Comparison of ENCODE assay signal across 31 cellular contexts in genomic region chr6:35521235-35521634, GRCh38. TPM values are rescaled to one million over a fixed set of nuclear protein-coding genes. Genes with fewer than 3 reads are reported as not detected.
"Had no signal": no experiment of that assay in that cellular context is flagged by ENCODE, and none has a peak within 500 bp of the region (broad histone marks: within the 10 kb centered on the region; RNA-seq: fewer than 3 reads in every experiment).

No MANE protein-coding gene starts in this region.

- H3K9me3 Mint-ChIP-seq: memory B cell; mesothelial cell of epicardium; naive B cell; nephron progenitor cell; stimulated activated memory B cell treated with anti-CD40 and anti-IgM and Interleukin-4, amounts not matched to agents 10 μg/mL and 1 μg/mL and 100 μg/mL, for 72 hours; stimulated activated naive CD8-positive, alpha-beta T cell treated with anti-CD3 and anti-CD28 coated beads, Interleukin-15, Interleukin-2, amounts not matched to agents 100 ng/mL and 50 ng/mL, for 24 hours had no signal

- H3K9ac ChIP-seq: parathyroid adenoma had no signal

- H3K36me3 ChIP-seq: gastrocnemius medialis, neutrophil, prostate gland, right atrium auricular region, spleen, thoracic aorta, tibial nerve, upper lobe of right lung, uterus had no signal

- H3K27me3 Mint-ChIP-seq: memory B cell; naive B cell; stimulated activated naive CD8-positive, alpha-beta T cell treated with anti-CD3 and anti-CD28 coated beads, Interleukin-15, Interleukin-2, amounts not matched to agents 100 ng/mL and 50 ng/mL, for 24 hours had no signal

- H3K4me3 ChIP-seq: dorsolateral prefrontal cortex, gastrocnemius medialis, lung, mucosa of descending colon, prostate gland, right atrium auricular region, skin epidermis, spleen, thoracic aorta, tibial nerve, upper lobe of right lung, uterus had no signal

- H3K4me3 Mint-ChIP-seq: memory B cell; mesothelial cell of epicardium; nephron progenitor cell; stimulated activated memory B cell treated with anti-CD40 and anti-IgM and Interleukin-4, amounts not matched to agents 10 μg/mL and 1 μg/mL and 100 μg/mL, for 72 hours; stimulated activated naive CD8-positive, alpha-beta T cell treated with anti-CD3 and anti-CD28 coated beads, Interleukin-15, Interleukin-2, amounts not matched to agents 100 ng/mL and 50 ng/mL, for 24 hours had no signal

- H3K4me1 ChIP-seq: gastrocnemius medialis, parathyroid adenoma, prostate gland, upper lobe of right lung, uterus had no signal

- H3K4me1 Mint-ChIP-seq: memory B cell; nephron progenitor cell; stimulated activated memory B cell treated with anti-CD40 and anti-IgM and Interleukin-4, amounts not matched to agents 10 μg/mL and 1 μg/mL and 100 μg/mL, for 72 hours had no signal

- H3K27me3 ChIP-seq: dorsolateral prefrontal cortex, gastrocnemius medialis, neutrophil, right atrium auricular region, tibial nerve, upper lobe of right lung, uterus had no signal

- H3K79me2 ChIP-seq: parathyroid adenoma had no signal

- H3K9me3 ChIP-seq: gastrocnemius medialis, mucosa of descending colon, neutrophil, prostate gland, right atrium auricular region, spleen, thoracic aorta, tibial nerve, upper lobe of right lung, uterus had no signal

- ATAC-seq: esophagus mucosa; gastrocnemius medialis; left lobe of liver; mucosa of descending colon; stimulated activated memory B cell treated with anti-CD40 and anti-IgM and Interleukin-4, amounts not matched to agents 10 μg/mL and 1 μg/mL and 100 μg/mL, for 72 hours; upper lobe of right lung had no signal

- DNase-seq: dorsolateral prefrontal cortex; effector CD4-positive, alpha-beta T cell; foreskin fibroblast; gastrocnemius medialis; head of caudate nucleus; kidney; mucosa of descending colon; naive B cell; nephron progenitor cell; spleen; stimulated activated CD4-positive, alpha-beta T cell treated with anti-CD3 and anti-CD28 coated beads, Interleukin-4, amount 100 ng/mL, for 4 hours; upper lobe of right lung; uterus had no signal

- H3K27ac ChIP-seq: dorsolateral prefrontal cortex, epithelial cell of prostate, gastrocnemius medialis, neutrophil, parathyroid adenoma, prostate gland, right atrium auricular region, skin epidermis, spleen, thoracic aorta, tibial nerve, upper lobe of right lung, uterus had no signal

- H3K27ac Mint-ChIP-seq: memory B cell; mesothelial cell of epicardium; nephron progenitor cell; stimulated activated memory B cell treated with anti-CD40 and anti-IgM and Interleukin-4, amounts not matched to agents 10 μg/mL and 1 μg/mL and 100 μg/mL, for 72 hours; stimulated activated naive CD8-positive, alpha-beta T cell treated with anti-CD3 and anti-CD28 coated beads, Interleukin-15, Interleukin-2, amounts not matched to agents 100 ng/mL and 50 ng/mL, for 24 hours had no signal

- H2AFZ ChIP-seq: parathyroid adenoma had no signal

- FAIRE-seq: colon, kidney had no signal

- H3K36me3 Mint-ChIP-seq: memory B cell; mesothelial cell of epicardium; naive B cell; stimulated activated memory B cell treated with anti-CD40 and anti-IgM and Interleukin-4, amounts not matched to agents 10 μg/mL and 1 μg/mL and 100 μg/mL, for 72 hours had no signal

RNA-seq across cellular contexts. Expression of gene TULP1, which starts 8.5 kb away (rescaled TPM):
- total RNA-seq: esophagus mucosa, gastrocnemius medialis, glomerular endothelial cell, kidney, left lobe of liver, liver, mucosa of descending colon, right atrium auricular region, spleen, thoracic aorta, upper lobe of right lung had no signal
- polyA plus RNA-seq: liver had no signal
